In the genomic region with DNA sequence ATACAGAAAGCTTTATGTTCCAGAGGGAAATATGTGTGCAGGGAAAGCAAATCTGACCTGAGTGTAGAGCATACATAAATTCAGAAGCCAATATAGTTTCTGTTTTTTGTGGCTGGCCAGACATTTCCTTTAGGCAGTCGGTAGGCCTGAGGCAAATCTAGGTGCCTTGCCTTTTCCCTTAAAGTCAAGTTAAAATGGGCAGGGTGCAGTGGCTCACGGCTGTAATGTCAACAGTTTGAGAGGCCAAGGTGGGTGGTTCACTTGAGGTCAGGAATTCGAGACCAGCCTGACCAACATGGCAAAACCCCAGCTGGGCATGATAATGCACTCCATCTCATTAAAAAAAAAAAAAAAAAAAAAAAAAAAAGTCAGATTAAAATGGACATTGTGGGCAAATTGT, we compare ENCODE assay signal across 17 cellular contexts. TPM values are rescaled to one million over a fixed set of nuclear protein-coding genes. Genes with fewer than 3 reads are reported as not detected.
DNase-seq lines count a peak whose midpoint lies in the region; ATAC-seq and TF ChIP-seq lines count a peak whose summit lies in the region.
"Had no signal": no experiment of that assay in that cellular context is flagged by ENCODE, and none has a peak within 500 bp of the region (broad histone marks: within the 10 kb centered on the region; RNA-seq: fewer than 3 reads in every experiment).

No MANE protein-coding gene starts in this region.

- 40% methylated on average over 3 of the region's 3 CpGs for WGBS in liver

- H3K9me3 ChIP-seq in HEK293 (ENCODE audit: control insufficient read depth, insufficient read depth, low read depth, low read length), result no peaks in the 10 kb centered on the region
- no peaks in the 10 kb centered on the region for H3K9me3 ChIP-seq in Panc1 (ENCODE audit: control insufficient read depth, insufficient read depth, low read depth, low read length)
- H3K9me3 ChIP-seq in liver (ENCODE audit: control insufficient read depth in 4 of 4, low read length in 3 of 4), result no peaks in the 10 kb centered on the region
- H3K9me3 ChIP-seq: A549 had no signal

- in situ Hi-C loops in Panc1 (cut with HindIII; ENCODE audit: low pct_unique_long_range_greater_than_20kb, low sequenced_read_pairs), result no loop called here

- CTCF ChIA-PET in HEK293 (lab: Yijun Ruan, JAX) (interaction anchor here (0.6 kb wide), 1 partner anchor 196 kb away, joined by 3 read pairs; no protein-coding TSS in a partner anchor), Panc1 (lab: Charles Lee) (no interaction called here)

- no peak overlapping the region for H3K4me3 Mint-ChIP-seq in endothelial cell (ENCODE audit: unreplicated experiment)
- H3K4me3 Mint-ChIP-seq in glutamatergic neuron (ENCODE audit: unreplicated experiment), result no peak overlapping the region
- H3K4me3 Mint-ChIP-seq: CD14-positive monocyte; CD4-positive, alpha-beta memory T cell; HFFc6 had no signal

- H3K27me3 Mint-ChIP-seq in endothelial cell (ENCODE audit: unreplicated experiment) (no peaks in the 10 kb centered on the region), glutamatergic neuron (ENCODE audit: unreplicated experiment) (no peaks in the 10 kb centered on the region)

- intact Hi-C loops in Panc1 (cut with micrococcal nuclease; ENCODE audit: unreplicated experiment), result no loop called here

- H3K27me3 ChIP-seq in Panc1 (ENCODE audit: control insufficient read depth, insufficient read depth, low read length), result no peaks in the 10 kb centered on the region
- H3K27me3 ChIP-seq in liver (ENCODE audit: control insufficient read depth in 4 of 4, insufficient read depth in 4 of 4, low read length in 3 of 4), result no peaks in the 10 kb centered on the region

- H3K9ac ChIP-seq in liver (ENCODE audit: low read depth in 1 of 2, low read length in 2 of 2), result no peak overlapping the region
- H3K9ac ChIP-seq: KMS-11 had no signal

- TF ChIP-seq CTCF in HEK293 (tag by site-specific recombination; IDR thresholded peaks at IDR 0.05), result no peak
- TF ChIP-seq CTCF in Panc1 (IDR thresholded peaks at IDR 0.05), result no peak
- TF ChIP-seq CTCF in liver (IDR thresholded peaks at IDR 0.05; ENCODE audit: low read depth, low read length, missing input control), result no peak
- no peak for TF ChIP-seq CTCF in endothelial cell (IDR thresholded peaks at IDR 0.05; ENCODE audit: unreplicated experiment)
- TF ChIP-seq CTCF in glutamatergic neuron (IDR thresholded peaks at IDR 0.05; ENCODE audit: partially characterized antibody, unreplicated experiment), result no peak

- POLR2A ChIA-PET in HEK293 (lab: Yijun Ruan, JAX) (no interaction called here), Panc1 (lab: Charles Lee) (no interaction called here)

- H3K9me3 Mint-ChIP-seq in endothelial cell (ENCODE audit: unreplicated experiment) (no peaks in the 10 kb centered on the region), glutamatergic neuron (ENCODE audit: unreplicated experiment) (no peaks in the 10 kb centered on the region)
- H3K9me3 Mint-ChIP-seq: CD14-positive monocyte; CD4-positive, alpha-beta memory T cell; HFFc6 had no signal

- H3K4me3 ChIP-seq in HEK293 (ENCODE audit: low read depth, low read length) (no peak overlapping the region), Panc1 (ENCODE audit: low read depth in 2 of 2, low read length in 2 of 2) (no peak overlapping the region), liver (ENCODE audit: low read depth in 1 of 3, low read length in 3 of 3) (no peak overlapping the region)
- H3K4me3 ChIP-seq: A549 had no signal

- ATAC-seq in Panc1, result 0 out of 2 replicates have a peak, but pooled peaks have one; percentile 47
- ATAC-seq in HG02798 (IDR thresholded peaks at IDR 0.05; ENCODE audit: poor library complexity, unreplicated experiment), result no peak
- ATAC-seq in GM18858 (IDR thresholded peaks at IDR 0.05; ENCODE audit: unreplicated experiment), result no peak
- ATAC-seq: A549 had no signal

- no TSS peak for BruUV-seq in Panc1 (replicated peaks; lab: Mats Ljungman, UMichigan)

- TF ChIP-seq RAD21 in liver (IDR thresholded peaks at IDR 0.05), result peak in 1 of 2 donors; percentile 10

- H3K4me1 Mint-ChIP-seq in endothelial cell (ENCODE audit: unreplicated experiment) (no peaks in the 10 kb centered on the region), glutamatergic neuron (ENCODE audit: low read depth, unreplicated experiment) (no peaks in the 10 kb centered on the region)
- H3K4me1 Mint-ChIP-seq: CD4-positive, alpha-beta memory T cell had no signal

- peaks cover 0 to 3% of the 10 kb centered on the region in 2 experiments for H3K36me3 ChIP-seq in HEK293 (ENCODE audit: control insufficient read depth in 2 of 2, insufficient read depth in 1 of 2, low read length in 2 of 2)
- no peaks in the 10 kb centered on the region for H3K36me3 ChIP-seq in Panc1 (ENCODE audit: control insufficient read depth, insufficient read depth, low read length)
- no peaks in the 10 kb centered on the region for H3K36me3 ChIP-seq in liver (ENCODE audit: control insufficient read depth in 4 of 4, insufficient read depth in 3 of 4, low read depth in 1 of 4, low read length in 3 of 4)

- no peaks in the 10 kb centered on the region for H3K36me3 Mint-ChIP-seq in endothelial cell (ENCODE audit: low read depth, unreplicated experiment)
- no peaks in the 10 kb centered on the region for H3K36me3 Mint-ChIP-seq in glutamatergic neuron (ENCODE audit: unreplicated experiment)

- no peak overlapping the region for H3K27ac Mint-ChIP-seq in endothelial cell (ENCODE audit: unreplicated experiment)
- H3K27ac Mint-ChIP-seq in glutamatergic neuron (ENCODE audit: unreplicated experiment), result no peak overlapping the region
- H3K27ac Mint-ChIP-seq: HFFc6 had no signal

- H3K4me1 ChIP-seq in HEK293 (ENCODE audit: control insufficient read depth, insufficient read depth, low read length) (no peaks in the 10 kb centered on the region; the same call in 1 of the 2 replicates), Panc1 (ENCODE audit: control insufficient read depth, insufficient read depth, low read length) (no peaks in the 10 kb centered on the region; the same call in 1 of the 2 replicates), liver (ENCODE audit: control insufficient read depth in 4 of 4, insufficient read depth in 4 of 4, low read length in 3 of 4) (peaks cover 2 to 9% (median 5%) of the 10 kb centered on the region in 4 donors)

- H3K27ac ChIP-seq in HEK293 (ENCODE audit: extremely low read depth, low read depth, low read length), result no peak overlapping the region
- H3K27ac ChIP-seq in Panc1 (ENCODE audit: low read length), result no peak overlapping the region
- H3K27ac ChIP-seq in liver (ENCODE audit: low read depth in 1 of 2, low read length in 2 of 2), result peak overlapping the region in 1 of 2 donors; percentile 7
- H3K27ac ChIP-seq: KMS-11 had no signal

- DNase-seq in Panc1 (ENCODE audit: low read depth, low spot score), result no peak
- DNase-seq in endothelial cell (ENCODE audit: low spot score), result no peak
- DNase-seq in glutamatergic neuron, result no peak
- DNase-seq: AML-193; CD4-positive, alpha-beta memory T cell; DMS153; DMS79; GDM1; HCEC 1CT; HFFc6 had no signal

TF ChIP-seq in HEK293, 187 proteins besides CTCF, POLR2A, EP300 and RAD21 (continues in another document):
- no peak for TF ChIP-seq ZBTB49 (tag by site-specific recombination; IDR thresholded peaks at IDR 0.05; ENCODE audit: low read depth)
- no peak for TF ChIP-seq GLIS1 (tag by site-specific recombination; IDR thresholded peaks at IDR 0.05)

TF ChIP-seq in liver, 16 proteins besides CTCF, POLR2A, EP300 and RAD21 (continues in another document):
- TF ChIP-seq, protein P1, sequence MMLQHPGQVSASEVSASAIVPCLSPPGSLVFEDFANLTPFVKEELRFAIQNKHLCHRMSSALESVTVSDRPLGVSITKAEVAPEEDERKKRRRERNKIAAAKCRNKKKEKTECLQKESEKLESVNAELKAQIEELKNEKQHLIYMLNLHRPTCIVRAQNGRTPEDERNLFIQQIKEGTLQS (IDR thresholded peaks at IDR 0.05), result no peak
- TF ChIP-seq HNF4G (IDR thresholded peaks at IDR 0.05), result no peak
- TF ChIP-seq FOXA1 (IDR thresholded peaks at IDR 0.05), result no peak
- no peak for TF ChIP-seq FOXA2 (IDR thresholded peaks at IDR 0.05)
- TF ChIP-seq NR2F2 (IDR thresholded peaks at IDR 0.05), result no peak
- TF ChIP-seq TAF1 (conservative IDR thresholded peaks at IDR 0.05), result no peak
- TF ChIP-seq HNF4A (conservative IDR thresholded peaks at IDR 0.05), result peak in 1 of 2 donors; percentile 38
- TF ChIP-seq, protein P2, sequence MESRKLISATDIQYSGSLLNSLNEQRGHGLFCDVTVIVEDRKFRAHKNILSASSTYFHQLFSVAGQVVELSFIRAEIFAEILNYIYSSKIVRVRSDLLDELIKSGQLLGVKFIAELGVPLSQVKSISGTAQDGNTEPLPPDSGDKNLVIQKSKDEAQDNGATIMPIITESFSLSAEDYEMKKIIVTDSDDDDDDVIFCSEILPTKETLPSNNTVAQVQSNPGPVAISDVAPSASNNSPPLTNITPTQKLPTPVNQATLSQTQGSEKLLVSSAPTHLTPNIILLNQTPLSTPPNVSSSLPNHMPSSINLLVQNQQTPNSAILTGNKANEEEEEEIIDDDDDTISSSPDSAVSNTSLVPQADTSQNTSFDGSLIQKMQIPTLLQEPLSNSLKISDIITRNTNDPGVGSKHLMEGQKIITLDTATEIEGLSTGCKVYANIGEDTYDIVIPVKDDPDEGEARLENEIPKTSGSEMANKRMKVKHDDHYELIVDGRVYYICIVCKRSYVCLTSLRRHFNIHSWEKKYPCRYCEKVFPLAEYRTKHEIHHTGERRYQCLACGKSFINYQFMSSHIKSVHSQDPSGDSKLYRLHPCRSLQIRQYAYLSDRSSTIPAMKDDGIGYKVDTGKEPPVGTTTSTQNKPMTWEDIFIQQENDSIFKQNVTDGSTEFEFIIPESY (IDR thresholded peaks at IDR 0.05), result no peak
- TF ChIP-seq JUND (IDR thresholded peaks at IDR 0.05), result no peak
- peak; percentile 59 for TF ChIP-seq SP1 (IDR thresholded peaks at IDR 0.05)

RNA-seq across cellular contexts. Expression of gene PHAX, which starts 31.2 kb away (rescaled TPM):
- total RNA-seq in Panc1 (2021; ENCODE audit: unreplicated experiment), result 46.2 TPM
- 55.5 TPM for polyA plus RNA-seq in Panc1 (2012; ENCODE audit: insufficient read length)
- 10 to 100 TPM; 19.8 to 30.3 TPM for total RNA-seq in liver
- 10 to 100 TPM; 10.3 to 32.6 TPM for polyA plus RNA-seq in liver
- 33.4 TPM for total RNA-seq in endothelial cell (ENCODE audit: unreplicated experiment)
- total RNA-seq in glutamatergic neuron (ENCODE audit: unreplicated experiment), result 41.1 TPM

RNA-seq across cellular contexts. Expression of gene ALDH7A1, which starts 36.9 kb away (rescaled TPM):
- 52.9 TPM for total RNA-seq in Panc1 (2021; ENCODE audit: unreplicated experiment)
- polyA plus RNA-seq in Panc1 (2012; ENCODE audit: insufficient read length), result 60.1 TPM
- 10 to 100 TPM; 47.7 to 64.8 TPM for total RNA-seq in liver
- 10 to 100 TPM; 52.1 to 86.9 TPM for polyA plus RNA-seq in liver
- 76.6 TPM for total RNA-seq in endothelial cell (ENCODE audit: unreplicated experiment)
- total RNA-seq in glutamatergic neuron (ENCODE audit: unreplicated experiment), result 85.9 TPM
